Comparison of ENCODE assay signal across 1 cellular context in the genomic region with DNA sequence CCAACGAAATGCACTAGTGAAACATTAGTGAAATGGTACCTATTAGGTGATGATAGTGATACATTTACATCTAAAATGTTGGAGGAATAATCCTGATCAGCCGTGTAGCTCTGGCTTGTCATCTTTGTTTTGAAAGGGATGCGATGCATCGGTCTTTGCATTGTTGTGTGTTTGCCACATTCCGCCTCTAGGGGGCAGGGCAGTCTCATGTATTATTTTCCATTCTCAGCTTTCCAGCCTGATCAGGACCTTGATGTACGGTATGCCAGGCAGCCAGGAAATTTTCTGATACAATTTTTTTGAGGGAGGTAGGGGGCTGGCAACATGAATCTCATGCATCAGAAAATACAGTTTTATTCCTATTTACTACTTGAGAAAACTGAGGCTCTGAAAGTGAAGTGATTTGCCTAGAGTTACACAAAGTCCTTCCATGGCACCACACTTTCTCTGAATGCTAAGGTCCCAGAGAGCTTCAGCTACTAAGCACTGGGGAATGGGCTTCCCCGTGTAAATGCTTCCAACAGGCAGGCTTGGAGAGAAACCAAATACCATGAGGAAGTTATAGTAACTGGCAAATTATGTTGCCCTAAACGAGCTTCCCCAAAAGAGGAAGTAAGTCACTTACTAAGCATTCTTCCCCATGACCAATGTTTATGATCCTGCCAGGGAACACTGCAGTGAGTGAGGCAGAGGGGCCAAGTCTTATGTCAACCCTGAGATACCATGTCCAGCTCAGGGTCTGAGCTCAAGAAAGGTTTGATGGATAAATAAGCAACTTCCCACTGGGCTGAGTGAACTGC.
TF ChIP-seq lines count a peak whose summit lies in the region.

No MANE protein-coding gene starts in this region.

TF ChIP-seq in SK-N-SH treated with all-trans-retinoic acid at 6 μM for 48 hours, 23 proteins besides CTCF, POLR2A, EP300 and RAD21:
- TF ChIP-seq TSHZ2 (CRISPR knock-in tag; IDR thresholded peaks at IDR 0.05) (no peak), TCF4 (CRISPR knock-in tag; IDR thresholded peaks at IDR 0.05; ENCODE audit: borderline replicate concordance) (no peak), ZC3H10 (CRISPR knock-in tag; IDR thresholded peaks at IDR 0.05) (no peak), RARB (CRISPR knock-in tag; IDR thresholded peaks at IDR 0.05) (no peak), ISL1 (CRISPR knock-in tag; IDR thresholded peaks at IDR 0.05) (no peak), ESRRG (CRISPR knock-in tag; IDR thresholded peaks at IDR 0.05) (no peak), ZFP30 (CRISPR knock-in tag; IDR thresholded peaks at IDR 0.05) (no peak), PATZ1 (CRISPR knock-in tag; IDR thresholded peaks at IDR 0.05; ENCODE audit: borderline replicate concordance) (no peak), CSRNP3 (CRISPR knock-in tag; IDR thresholded peaks at IDR 0.05) (no peak)
- TF ChIP-seq, protein P1, sequence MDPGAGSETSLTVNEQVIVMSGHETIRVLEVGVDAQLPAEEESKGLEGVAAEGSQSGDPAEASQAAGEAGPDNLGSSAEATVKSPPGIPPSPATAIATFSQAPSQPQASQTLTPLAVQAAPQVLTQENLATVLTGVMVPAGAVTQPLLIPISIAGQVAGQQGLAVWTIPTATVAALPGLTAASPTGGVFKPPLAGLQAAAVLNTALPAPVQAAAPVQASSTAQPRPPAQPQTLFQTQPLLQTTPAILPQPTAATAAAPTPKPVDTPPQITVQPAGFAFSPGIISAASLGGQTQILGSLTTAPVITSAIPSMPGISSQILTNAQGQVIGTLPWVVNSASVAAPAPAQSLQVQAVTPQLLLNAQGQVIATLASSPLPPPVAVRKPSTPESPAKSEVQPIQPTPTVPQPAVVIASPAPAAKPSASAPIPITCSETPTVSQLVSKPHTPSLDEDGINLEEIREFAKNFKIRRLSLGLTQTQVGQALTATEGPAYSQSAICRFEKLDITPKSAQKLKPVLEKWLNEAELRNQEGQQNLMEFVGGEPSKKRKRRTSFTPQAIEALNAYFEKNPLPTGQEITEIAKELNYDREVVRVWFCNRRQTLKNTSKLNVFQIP (CRISPR knock-in tag; IDR thresholded peaks at IDR 0.05; ENCODE audit: borderline replicate concordance, low read depth): no peak
